In the genomic region with DNA sequence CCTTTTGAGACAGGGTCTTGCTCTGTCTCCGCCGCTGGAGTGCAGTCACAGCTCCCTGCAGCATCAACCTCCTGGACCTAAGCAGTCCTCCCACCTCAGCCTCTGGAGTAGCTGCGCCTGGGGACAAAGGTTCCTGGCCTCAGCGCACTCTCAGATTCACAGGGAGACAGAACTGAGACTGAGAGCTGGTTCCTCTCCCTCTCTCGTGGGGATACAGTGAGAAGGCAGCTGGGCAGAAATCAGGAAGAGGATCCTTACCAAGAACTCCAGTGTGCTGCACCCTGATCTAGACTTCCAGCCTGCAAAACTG, we compare ENCODE assay signal across 1 cellular context.
TF ChIP-seq lines count a peak whose summit lies in the region.

No MANE protein-coding gene starts in this region.

TF ChIP-seq in GM23338, 12 proteins besides CTCF, POLR2A, EP300 and RAD21:
- peak; percentile 72 for TF ChIP-seq EZH2 (IDR thresholded peaks at IDR 0.05; ENCODE audit: low read depth, unreplicated experiment)
